In genomic region chrX:30949554-30949953, GRCh38 we compare ENCODE assay signal across 1 cellular context.
TF ChIP-seq lines count a peak whose summit lies in the region.

No MANE protein-coding gene starts in this region.

TF ChIP-seq in K562, 482 proteins besides CTCF, POLR2A, EP300 and RAD21 (continued from another document):
- TF ChIP-seq ZNF518B (CRISPR knock-in tag; IDR thresholded peaks at IDR 0.05) = no peak
- no peak for TF ChIP-seq XRCC5 (IDR thresholded peaks at IDR 0.05; ENCODE audit: low read depth, low read length)
- TF ChIP-seq ATF7 (IDR thresholded peaks at IDR 0.05) = no peak
- no peak for TF ChIP-seq ZC3H11A (IDR thresholded peaks at IDR 0.05; ENCODE audit: low read depth, low read length)
- TF ChIP-seq POLR2AphosphoS2 (IDR thresholded peaks at IDR 0.05; ENCODE audit: low read length) = no peak
